In the genomic region with DNA sequence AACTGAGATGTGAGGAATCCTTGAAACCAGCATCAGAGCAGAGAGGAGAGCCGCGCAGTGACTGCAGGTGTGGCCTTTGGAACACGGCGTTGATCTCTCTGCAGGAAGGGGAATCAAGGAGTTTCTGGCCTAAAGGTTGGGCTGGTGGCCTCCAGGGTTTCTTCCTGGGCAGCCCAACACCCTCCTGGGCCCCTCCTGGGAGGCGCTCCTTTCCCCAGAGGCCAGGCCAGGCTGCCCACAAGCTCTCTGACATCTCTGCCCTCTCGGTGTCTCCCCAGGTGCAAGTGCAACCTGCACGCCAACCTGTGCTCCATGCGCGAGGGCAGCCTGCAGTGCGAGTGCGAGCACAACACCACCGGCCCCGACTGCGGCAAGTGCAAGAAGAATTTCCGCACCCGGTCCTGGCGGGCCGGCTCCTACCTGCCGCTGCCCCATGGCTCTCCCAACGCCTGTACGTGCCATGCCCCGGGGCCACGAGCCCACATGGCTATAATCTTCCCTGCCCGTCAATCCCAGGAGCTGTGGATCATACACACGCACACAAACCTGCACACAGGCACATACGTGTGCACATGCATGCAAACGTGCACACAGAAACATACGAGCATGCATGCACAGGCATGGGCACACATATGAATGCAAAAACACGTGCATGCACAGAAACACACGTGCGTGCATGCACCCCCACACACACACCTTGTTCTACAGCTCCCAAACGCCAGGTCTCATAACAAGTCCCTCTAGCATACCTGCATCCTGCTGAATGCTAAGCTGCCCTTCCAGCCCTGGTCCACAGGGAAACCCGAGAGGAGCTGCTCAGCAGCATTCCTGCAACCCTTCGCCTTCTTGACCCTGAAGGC, we compare ENCODE assay signal across 2 cellular contexts.
TF ChIP-seq lines count a peak whose summit lies in the region.

No MANE protein-coding gene starts in this region.

TF ChIP-seq in HepG2, 621 proteins besides CTCF, POLR2A, EP300 and RAD21:
- TF ChIP-seq ZNF883 (CRISPR knock-in tag; IDR thresholded peaks at IDR 0.05; ENCODE audit: not compliant biosample characterization) (no peak), EZH2 (conservative IDR thresholded peaks at IDR 0.05; ENCODE audit: low read depth, low read length) (0 out of 2 replicates have a peak, but pooled peaks have one; percentile 68), MTA1 (CRISPR knock-in tag; IDR thresholded peaks at IDR 0.05; ENCODE audit: borderline replicate concordance) (no peak), KLF13 (CRISPR knock-in tag; IDR thresholded peaks at IDR 0.05) (no peak), NR2C2 (CRISPR knock-in tag; IDR thresholded peaks at IDR 0.05; ENCODE audit: borderline replicate concordance) (no peak), GATA4 (IDR thresholded peaks at IDR 0.05; ENCODE audit: borderline replicate concordance, low read depth) (no peak), NPAS2 (CRISPR knock-in tag; IDR thresholded peaks at IDR 0.05; ENCODE audit: borderline replicate concordance) (no peak), KAT7 (CRISPR knock-in tag; IDR thresholded peaks at IDR 0.05; ENCODE audit: borderline replicate concordance) (no peak), ZNF235 (CRISPR knock-in tag; IDR thresholded peaks at IDR 0.05; ENCODE audit: borderline replicate concordance) (no peak), HNRNPK (IDR thresholded peaks at IDR 0.05; ENCODE audit: low read depth, low read length, poor library complexity, severe bottlenecking) (no peak), ZFP90 (CRISPR knock-in tag; IDR thresholded peaks at IDR 0.05; ENCODE audit: borderline replicate concordance) (no peak), TCF7 (IDR thresholded peaks at IDR 0.05; ENCODE audit: low read depth) (no peak), MNT (IDR thresholded peaks at IDR 0.05) (peak; percentile 100), ZC3H4 (CRISPR knock-in tag; IDR thresholded peaks at IDR 0.05; ENCODE audit: borderline replicate concordance) (no peak), PRMT3 (CRISPR knock-in tag; IDR thresholded peaks at IDR 0.05; ENCODE audit: borderline replicate concordance, low read depth) (no peak)
- TF ChIP-seq, protein P1, sequence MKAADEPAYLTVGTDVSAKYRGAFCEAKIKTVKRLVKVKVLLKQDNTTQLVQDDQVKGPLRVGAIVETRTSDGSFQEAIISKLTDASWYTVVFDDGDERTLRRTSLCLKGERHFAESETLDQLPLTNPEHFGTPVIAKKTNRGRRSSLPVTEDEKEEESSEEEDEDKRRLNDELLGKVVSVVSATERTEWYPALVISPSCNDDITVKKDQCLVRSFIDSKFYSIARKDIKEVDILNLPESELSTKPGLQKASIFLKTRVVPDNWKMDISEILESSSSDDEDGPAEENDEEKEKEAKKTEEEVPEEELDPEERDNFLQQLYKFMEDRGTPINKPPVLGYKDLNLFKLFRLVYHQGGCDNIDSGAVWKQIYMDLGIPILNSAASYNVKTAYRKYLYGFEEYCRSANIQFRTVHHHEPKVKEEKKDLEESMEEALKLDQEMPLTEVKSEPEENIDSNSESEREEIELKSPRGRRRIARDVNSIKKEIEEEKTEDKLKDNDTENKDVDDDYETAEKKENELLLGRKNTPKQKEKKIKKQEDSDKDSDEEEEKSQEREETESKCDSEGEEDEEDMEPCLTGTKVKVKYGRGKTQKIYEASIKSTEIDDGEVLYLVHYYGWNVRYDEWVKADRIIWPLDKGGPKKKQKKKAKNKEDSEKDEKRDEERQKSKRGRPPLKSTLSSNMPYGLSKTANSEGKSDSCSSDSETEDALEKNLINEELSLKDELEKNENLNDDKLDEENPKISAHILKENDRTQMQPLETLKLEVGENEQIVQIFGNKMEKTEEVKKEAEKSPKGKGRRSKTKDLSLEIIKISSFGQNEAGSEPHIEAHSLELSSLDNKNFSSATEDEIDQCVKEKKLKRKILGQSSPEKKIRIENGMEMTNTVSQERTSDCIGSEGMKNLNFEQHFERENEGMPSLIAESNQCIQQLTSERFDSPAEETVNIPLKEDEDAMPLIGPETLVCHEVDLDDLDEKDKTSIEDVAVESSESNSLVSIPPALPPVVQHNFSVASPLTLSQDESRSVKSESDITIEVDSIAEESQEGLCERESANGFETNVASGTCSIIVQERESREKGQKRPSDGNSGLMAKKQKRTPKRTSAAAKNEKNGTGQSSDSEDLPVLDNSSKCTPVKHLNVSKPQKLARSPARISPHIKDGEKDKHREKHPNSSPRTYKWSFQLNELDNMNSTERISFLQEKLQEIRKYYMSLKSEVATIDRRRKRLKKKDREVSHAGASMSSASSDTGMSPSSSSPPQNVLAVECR (CRISPR knock-in tag; IDR thresholded peaks at IDR 0.05; ENCODE audit: borderline replicate concordance), result no peak

TF ChIP-seq in IMR-90, 13 proteins besides CTCF, POLR2A, EP300 and RAD21:
- TF ChIP-seq SMC3 (IDR thresholded peaks at IDR 0.05; ENCODE audit: low read depth, low read length), result no peak
- no peak for TF ChIP-seq ELK1 (IDR thresholded peaks at IDR 0.05; ENCODE audit: borderline replicate concordance, low read depth, low read length)
- no peak for TF ChIP-seq MAFK (IDR thresholded peaks at IDR 0.05; ENCODE audit: low read depth, low read length)
- TF ChIP-seq CEBPB (IDR thresholded peaks at IDR 0.05; ENCODE audit: low read depth, low read length), result no peak
- no peak for TF ChIP-seq BHLHE40 (IDR thresholded peaks at IDR 0.05; ENCODE audit: low read depth, low read length)
- TF ChIP-seq RCOR1 (IDR thresholded peaks at IDR 0.05; ENCODE audit: insufficient replicate concordance, low read length), result no peak
- no peak for TF ChIP-seq CHD1 (IDR thresholded peaks at IDR 0.05; ENCODE audit: low read depth, low read length)
